8 cellular contexts compared by ENCODE assay signal in the genomic region with DNA sequence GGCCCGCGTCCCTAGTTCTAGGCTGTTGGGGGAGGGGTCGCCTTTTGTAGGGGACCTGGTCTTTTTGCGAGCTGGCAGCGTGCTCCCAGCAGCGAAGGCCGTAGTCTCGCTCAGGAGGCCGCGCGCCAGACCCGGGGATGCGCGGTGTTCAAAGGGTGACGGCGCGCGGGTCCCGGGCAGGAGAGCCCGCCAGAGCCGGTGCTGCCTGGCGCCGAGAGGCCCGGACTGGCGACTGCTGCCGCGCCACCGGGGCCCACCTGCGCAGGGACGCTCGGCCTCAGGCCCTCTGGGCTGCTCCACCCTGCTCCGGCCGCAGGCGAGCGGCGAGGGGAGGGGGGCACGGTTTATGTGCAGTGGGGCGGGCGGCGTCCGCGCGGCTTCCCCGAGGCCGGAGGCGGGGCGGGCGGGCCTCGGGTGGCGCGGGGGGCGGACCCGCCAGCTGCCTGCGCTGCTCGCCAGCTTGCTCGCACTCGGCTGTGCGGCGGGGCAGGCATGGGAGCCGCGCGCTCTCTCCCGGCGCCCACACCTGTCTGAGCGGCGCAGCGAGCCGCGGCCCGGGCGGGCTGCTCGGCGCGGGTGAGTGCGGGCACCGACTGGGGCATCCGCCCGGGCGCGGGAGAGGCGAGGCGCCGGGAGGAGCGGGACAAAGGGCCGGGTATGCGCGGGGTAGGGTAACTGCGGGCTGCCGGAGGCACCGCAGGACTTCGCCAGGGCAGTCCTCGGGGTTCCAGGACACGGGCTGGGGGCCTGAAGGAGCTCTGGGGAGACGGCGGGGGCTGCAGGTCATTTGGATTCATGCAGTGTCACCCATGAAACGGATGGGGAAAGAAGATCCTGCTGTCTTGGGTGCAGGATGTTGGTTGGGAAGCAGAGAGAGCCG. TPM values are rescaled to one million over a fixed set of nuclear protein-coding genes. Genes with fewer than 3 reads are reported as not detected.
DNase-seq lines count a peak whose midpoint lies in the region; ATAC-seq and TF ChIP-seq lines count a peak whose summit lies in the region.

TSS of gene PRSS23 (plus strand) at position 467 of the 880 bp plus-strand sequence. CDS start 7,102 bp downstream, outside the sequence.

- peak within 1 kb of the TSS; percentile 36 to 77 (median 65) for H3K4me3 Mint-ChIP-seq in CD4-positive, alpha-beta memory T cell

- no peak within 1 kb of the TSS for H3K4me3 ChIP-seq in CD4-positive, alpha-beta memory T cell (ENCODE audit: low read length in 2 of 2)
- peak within 1 kb of the TSS; percentile 82 for H3K4me3 ChIP-seq in left ventricle myocardium inferior

- H3K36me3 Mint-ChIP-seq in CD4-positive, alpha-beta memory T cell, result no peaks in the 10 kb centered on the region

- no peaks in the 10 kb centered on the region for H3K9me3 ChIP-seq in CD4-positive, alpha-beta memory T cell (ENCODE audit: control insufficient read depth in 1 of 2, low read length in 2 of 2)
- H3K9me3 ChIP-seq in left ventricle myocardium inferior (replicated peaks), result no peaks in the 10 kb centered on the region

- no peak for DNase-seq in CD4-positive, alpha-beta memory T cell
- DNase-seq in NCI-H748 (lab: John Stamatoyannopoulos, UW; ENCODE audit: unreplicated experiment), result peak; percentile 62
- peak; percentile 66 for DNase-seq in left ventricle myocardium inferior
- peak; percentile 90 for DNase-seq in posterior vena cava (ENCODE audit: low spot score)

- POLR2A ChIA-PET in CD4-positive, alpha-beta memory T cell (lab: Charles Lee; ENCODE audit: partially characterized antibody), result no interaction called here

- intact Hi-C loops in CD4-positive, alpha-beta memory T cell (cut with micrococcal nuclease), result no loop called here
- intact Hi-C loops in left ventricle myocardium inferior (cut with micrococcal nuclease) (loop anchor here (5.0 kb wide), 1 partner anchor 338 kb away; no protein-coding TSS in a partner anchor), posterior vena cava (cut with DNase I) (loop anchor here (5.0 to 10.0 kb wide), 2 partner anchors 58 to 126 kb away; partner anchors contain the start of gene ME3 (in 1 of the 2))

- no peak within 1 kb of the TSS for H3K27ac Mint-ChIP-seq in CD4-positive, alpha-beta memory T cell

- peaks cover 0 to 12% (median 4%) of the 10 kb centered on the region in 4 donors for H3K4me1 Mint-ChIP-seq in CD4-positive, alpha-beta memory T cell

- H3K27me3 ChIP-seq in CD4-positive, alpha-beta memory T cell (ENCODE audit: insufficient read depth, low read length), result peaks cover 7% of the 10 kb centered on the region
- no peaks in the 10 kb centered on the region for H3K27me3 ChIP-seq in left ventricle myocardium inferior (ENCODE audit: low read depth)

- TF ChIP-seq CTCF in left ventricle myocardium inferior (IDR thresholded peaks at IDR 0.05; ENCODE audit: borderline replicate concordance), result no peak

- ATAC-seq in GM21723 (IDR thresholded peaks at IDR 0.05; ENCODE audit: unreplicated experiment) (peak; percentile 51), HG03457 (IDR thresholded peaks at IDR 0.05; ENCODE audit: unreplicated experiment) (no peak), HG02840 (IDR thresholded peaks at IDR 0.05; ENCODE audit: low FRiP score, unreplicated experiment) (no peak)

- no peaks in the 10 kb centered on the region for H3K4me1 ChIP-seq in CD4-positive, alpha-beta memory T cell (ENCODE audit: insufficient read depth, low read length)
- peaks cover 25% of the 10 kb centered on the region for H3K4me1 ChIP-seq in left ventricle myocardium inferior

- H3K27me3 Mint-ChIP-seq in CD4-positive, alpha-beta memory T cell, result peaks cover 34 to 36% of the 10 kb centered on the region in 2 donors

- CTCF ChIA-PET in CD4-positive, alpha-beta memory T cell (lab: Charles Lee; ENCODE audit: partially characterized antibody), result interaction anchor here (2.9 kb wide), 1 partner anchor 13 kb away, joined by 6 read pairs; no protein-coding TSS in a partner anchor

- H3K27ac ChIP-seq in CD4-positive, alpha-beta memory T cell (ENCODE audit: low read depth, low read length), result no peak within 1 kb of the TSS
- H3K27ac ChIP-seq in angular gyrus (ENCODE audit: low read depth, low read length) (peak within 1 kb of the TSS; percentile 62), left ventricle myocardium inferior (replicated peaks) (peak within 1 kb of the TSS; percentile 59)

- peaks cover 0 to 3% (median 0%) of the 10 kb centered on the region in 8 donors for H3K9me3 Mint-ChIP-seq in CD4-positive, alpha-beta memory T cell

- H3K36me3 ChIP-seq in CD4-positive, alpha-beta memory T cell (ENCODE audit: insufficient read depth, low read length), result no peaks in the 10 kb centered on the region
- H3K36me3 ChIP-seq in left ventricle myocardium inferior, result no peaks in the 10 kb centered on the region

RNA-seq across cellular contexts. Expression of gene PRSS23, which starts in this region (rescaled TPM):
- not detected for total RNA-seq in CD4-positive, alpha-beta memory T cell
- under 1 TPM in 1 of 2 donors, not detected in 1; 0.08 TPM for polyA plus RNA-seq in CD4-positive, alpha-beta memory T cell
- total RNA-seq in left ventricle myocardium inferior (6.5 TPM), posterior vena cava (100 to 1,000 TPM; 208 to 261 TPM)

Comparison
In these comparisons a context has a peak if more than half of its experiments do, and no peak if none do; other contexts are left out.
1. RNA of gene PRSS23 (total RNA-seq): 208 to 261 TPM in posterior vena cava; 6.5 TPM in left ventricle myocardium inferior (single experiment) and not detected in CD4-positive, alpha-beta memory T cell; every median in the first group is over 10 times any median in the second.
2. DNase-seq: peak in NCI-H748 (single experiment), left ventricle myocardium inferior (single experiment) and posterior vena cava (single experiment); none in CD4-positive, alpha-beta memory T cell (0 of 5).